14 cellular contexts compared by ENCODE assay signal in genomic region chr17:29962656-29963055, GRCh38. TPM values are rescaled to one million over a fixed set of nuclear protein-coding genes. Genes with fewer than 3 reads are reported as not detected.
A peak's percentile ranks its signal among the peaks of the same experiment; 100 is the strongest.
DNase-seq lines count a peak whose midpoint lies in the region; ATAC-seq, FAIRE-seq and TF ChIP-seq lines count a peak whose summit lies in the region.
"Had no signal": no experiment of that assay in that cellular context is flagged by ENCODE, and none has a peak within 500 bp of the region (broad histone marks: within the 10 kb centered on the region; RNA-seq: fewer than 3 reads in every experiment).

No MANE protein-coding gene starts in this region.

- H3K4me3 ChIP-seq in fibroblast of pulmonary artery (replicated peaks; ENCODE audit: low read depth, low read length), result no peak overlapping the region
- H3K4me3 ChIP-seq: A549, K562 had no signal

- peak; percentile 7 for DNase-seq in HCEC 1CT
- DNase-seq in RKO (ENCODE audit: low spot score), result peak; percentile 5
- DNase-seq in fibroblast of pulmonary artery (ENCODE audit: low read depth), result peak; percentile 7
- DNase-seq in activated T-cell treated with anti-CD3 and anti-CD28 coated beads, Interleukin-2, amount 50 U/mL, for 24 hours, result no peak
- DNase-seq in GM12891 (ENCODE audit: insufficient read length, low spot score), result no peak
- DNase-seq: BE2C; CD4-positive, alpha-beta memory T cell; DMS79; GOT3; H9; HFFc6 had no signal

- peaks cover 2% of the 10 kb centered on the region for H3K9me3 Mint-ChIP-seq in activated T-cell treated with anti-CD3 and anti-CD28 coated beads, Interleukin-2, amount 50 U/mL, for 24 hours

- H3K4me1 Mint-ChIP-seq in activated T-cell treated with anti-CD3 and anti-CD28 coated beads, Interleukin-2, amount 50 U/mL, for 24 hours (ENCODE audit: low read depth), result no peaks in the 10 kb centered on the region
- H3K4me1 Mint-ChIP-seq: CD4-positive, alpha-beta memory T cell had no signal

- no peak for TF ChIP-seq CTCF in fibroblast of pulmonary artery (IDR thresholded peaks at IDR 0.05; ENCODE audit: low read length, missing control alignments)

- ATAC-seq in GM18505 (IDR thresholded peaks at IDR 0.05; ENCODE audit: unreplicated experiment), result no peak
- ATAC-seq: A549, K562 had no signal

- H3K27me3 Mint-ChIP-seq in activated T-cell treated with anti-CD3 and anti-CD28 coated beads, Interleukin-2, amount 50 U/mL, for 24 hours, result no peaks in the 10 kb centered on the region
- H3K27me3 Mint-ChIP-seq: CD4-positive, alpha-beta memory T cell had no signal

- no peak overlapping the region for H3K27ac Mint-ChIP-seq in activated T-cell treated with anti-CD3 and anti-CD28 coated beads, Interleukin-2, amount 50 U/mL, for 24 hours
- H3K27ac Mint-ChIP-seq: CD4-positive, alpha-beta memory T cell; H9; HFFc6 had no signal

- H3K4me3 Mint-ChIP-seq in activated T-cell treated with anti-CD3 and anti-CD28 coated beads, Interleukin-2, amount 50 U/mL, for 24 hours, result no peak overlapping the region
- H3K4me3 Mint-ChIP-seq: CD4-positive, alpha-beta memory T cell; H9; HFFc6 had no signal

- TF ChIP-seq POLR2A in GM18505 (IDR thresholded peaks at IDR 0.05; ENCODE audit: borderline replicate concordance, extremely low read depth, insufficient read depth, insufficient read length) (no peak), GM12891 (IDR thresholded peaks at IDR 0.05; ENCODE audit: low read depth, low read length) (no peak)

- H3K36me3 Mint-ChIP-seq in activated T-cell treated with anti-CD3 and anti-CD28 coated beads, Interleukin-2, amount 50 U/mL, for 24 hours (ENCODE audit: low read depth), result no peaks in the 10 kb centered on the region
- H3K36me3 Mint-ChIP-seq: CD4-positive, alpha-beta memory T cell had no signal

- FAIRE-seq in GM12891 (lab: Jason Lieb, UNC), result no peak
- FAIRE-seq: A549, K562 had no signal

TF ChIP-seq in GM12891, 5 proteins besides CTCF, POLR2A, EP300 and RAD21:
- TF ChIP-seq SPI1 (IDR thresholded peaks at IDR 0.05; ENCODE audit: low read depth, low read length) (no peak), PAX5 (IDR thresholded peaks at IDR 0.05; ENCODE audit: insufficient read depth, low read length, severe bottlenecking) (no peak), POLR2AphosphoS5 (IDR thresholded peaks at IDR 0.05; ENCODE audit: low read depth, low read length) (no peak), POU2F2 (IDR thresholded peaks at IDR 0.05; ENCODE audit: low read depth, low read length) (no peak), TAF1 (IDR thresholded peaks at IDR 0.05; ENCODE audit: low read depth, low read length) (no peak)

RNA-seq across cellular contexts. Expression of gene EFCAB5, which starts 21.2 kb away (rescaled TPM):
- 0.21 TPM for polyA plus RNA-seq in GM12891 (2012; ENCODE audit: low read depth, missing spikeins)

RNA-seq across cellular contexts. Expression of gene SSH2, which starts 32.6 kb away (rescaled TPM):
- polyA plus RNA-seq in GM12891 (2012; ENCODE audit: low read depth, missing spikeins), result 20.4 TPM

Comparison
In these comparisons a context has a peak if more than half of its experiments do, and no peak if none do; other contexts are left out.
1. DNase-seq: peak in HCEC 1CT (single experiment), RKO (single experiment) and fibroblast of pulmonary artery (single experiment); none in activated T-cell treated with anti-CD3 and anti-CD28 coated beads, Interleukin-2, amount 50 U/mL, for 24 hours (single experiment) and GM12891 (single experiment).